ENCODE assay signal across 27 cellular contexts in genomic region chr16:47483616-47484015, GRCh38.
"Had no signal": no experiment of that assay in that cellular context is flagged by ENCODE, and none has a peak within 500 bp of the region (broad histone marks: within the 10 kb centered on the region; RNA-seq: fewer than 3 reads in every experiment).

No MANE protein-coding gene starts in this region.

- H3K27me3 Mint-ChIP-seq: memory B cell; naive thymus-derived CD8-positive, alpha-beta T cell had no signal

- H3K4me3 ChIP-seq: hepatocyte, left ventricle myocardium inferior, lung, pancreas, prostate gland, sigmoid colon, smooth muscle cell, stomach, testis, thyroid gland, transverse colon, upper lobe of left lung, vagina had no signal

- H3K4me1 Mint-ChIP-seq: nephron had no signal

- H3K27ac Mint-ChIP-seq: memory B cell; naive thymus-derived CD8-positive, alpha-beta T cell; nephron had no signal

- DNase-seq: islet precursor cell; left ventricle myocardium inferior; naive thymus-derived CD8-positive, alpha-beta T cell; nucleus accumbens; pancreas; posterior cingulate gyrus; retina; right cardiac atrium; sigmoid colon; stimulated activated CD4-positive, alpha-beta T cell treated with anti-CD3 and anti-CD28 coated beads, Interleukin-1b, Interleukin-23, amount 100 ng/mL, for 48 hours; stimulated activated CD4-positive, alpha-beta T cell treated with anti-CD3 and anti-CD28 coated beads, Interleukin-2, amount 100 ng/mL, for 48 hours; stimulated activated CD4-positive, alpha-beta T cell treated with anti-CD3 and anti-CD28 coated beads, Interleukin-4, amount 100 ng/mL, for 4 hours; stimulated activated CD8-positive, alpha-beta memory T cell treated with anti-CD3 and anti-CD28 coated beads, Interleukin-4, amount 100 ng/mL, for 48 hours; stimulated activated naive CD8-positive, alpha-beta T cell treated with anti-CD3 and anti-CD28 coated beads, Interleukin-15, Interleukin-2, amounts not matched to agents 100 U/mL and 50 U/mL, for 24 hours; stomach; testis; thyroid gland; transverse colon; upper lobe of left lung had no signal

- ATAC-seq: naive thymus-derived CD8-positive, alpha-beta T cell; pancreas; right cardiac atrium; stimulated activated naive CD8-positive, alpha-beta T cell treated with anti-CD3 and anti-CD28 coated beads, Interleukin-15, Interleukin-2, amounts not matched to agents 100 U/mL and 50 U/mL, for 24 hours had no signal

- H3K4me1 ChIP-seq: pancreas, prostate gland, testis, thyroid gland, upper lobe of left lung, vagina had no signal

- H3K9me3 ChIP-seq: pancreas, prostate gland, sigmoid colon, testis, thyroid gland, transverse colon had no signal

- H2AFZ ChIP-seq: hepatocyte had no signal

- H3K4me2 ChIP-seq: hepatocyte, smooth muscle cell had no signal

- H3K27me3 ChIP-seq: hepatocyte, pancreas, sigmoid colon, stomach, testis, thyroid gland, transverse colon, upper lobe of left lung, vagina had no signal

- H3K4me3 Mint-ChIP-seq: memory B cell; naive thymus-derived CD8-positive, alpha-beta T cell; nephron; neural crest cell had no signal

- H3K36me3 ChIP-seq: pancreas, prostate gland, sigmoid colon, thyroid gland had no signal

- H3K27ac ChIP-seq: hepatocyte, left ventricle myocardium inferior, pancreas, prostate gland, sigmoid colon, stomach, testis, thyroid gland, transverse colon, upper lobe of left lung, vagina had no signal
